ENCODE assay signal across 1 cellular context in the genomic region with DNA sequence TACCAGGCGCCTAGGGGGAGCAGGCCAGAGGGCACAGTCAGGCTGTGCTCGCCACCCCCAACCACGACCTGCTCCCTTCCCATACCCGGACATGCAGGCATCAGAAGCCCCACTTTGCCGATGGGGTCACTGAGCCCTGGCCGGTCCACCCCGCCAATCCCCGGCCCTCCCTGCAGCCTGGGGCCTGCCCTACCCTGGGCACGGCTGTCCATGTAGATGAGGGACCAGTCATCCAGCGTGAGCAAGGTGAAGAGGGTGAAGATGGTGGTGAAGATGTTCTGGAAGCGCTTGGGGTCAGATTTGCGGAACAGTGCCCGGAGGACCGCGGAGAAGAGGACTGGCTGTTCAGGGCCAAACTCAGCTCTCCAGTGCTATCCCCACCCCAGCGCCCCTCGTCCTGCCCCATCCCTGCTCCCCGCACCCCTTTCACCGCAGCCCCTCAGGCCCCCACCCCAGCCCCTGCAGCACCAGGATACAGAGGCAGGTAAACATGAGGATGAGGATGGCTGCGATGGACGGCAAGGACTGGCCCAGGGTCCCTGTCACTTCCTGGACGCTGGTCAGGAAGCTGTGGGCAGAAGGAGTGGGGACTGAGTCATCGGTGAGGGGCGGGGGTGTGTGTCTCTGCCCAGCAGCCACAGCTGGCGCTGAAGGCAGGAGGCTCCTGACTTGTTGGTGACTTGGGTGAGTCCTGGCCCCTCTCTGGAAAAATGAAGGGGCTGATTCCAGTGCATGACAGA.
TF ChIP-seq lines count a peak whose summit lies in the region.

No MANE protein-coding gene starts in this region.

TF ChIP-seq in HepG2, 621 proteins besides CTCF, POLR2A, EP300 and RAD21:
- no peak for TF ChIP-seq ZNF761 (CRISPR knock-in tag; conservative IDR thresholded peaks at IDR 0.05)
- no peak for TF ChIP-seq HNRNPUL1 (IDR thresholded peaks at IDR 0.05; ENCODE audit: low read depth, low read length)
- TF ChIP-seq, protein P1, sequence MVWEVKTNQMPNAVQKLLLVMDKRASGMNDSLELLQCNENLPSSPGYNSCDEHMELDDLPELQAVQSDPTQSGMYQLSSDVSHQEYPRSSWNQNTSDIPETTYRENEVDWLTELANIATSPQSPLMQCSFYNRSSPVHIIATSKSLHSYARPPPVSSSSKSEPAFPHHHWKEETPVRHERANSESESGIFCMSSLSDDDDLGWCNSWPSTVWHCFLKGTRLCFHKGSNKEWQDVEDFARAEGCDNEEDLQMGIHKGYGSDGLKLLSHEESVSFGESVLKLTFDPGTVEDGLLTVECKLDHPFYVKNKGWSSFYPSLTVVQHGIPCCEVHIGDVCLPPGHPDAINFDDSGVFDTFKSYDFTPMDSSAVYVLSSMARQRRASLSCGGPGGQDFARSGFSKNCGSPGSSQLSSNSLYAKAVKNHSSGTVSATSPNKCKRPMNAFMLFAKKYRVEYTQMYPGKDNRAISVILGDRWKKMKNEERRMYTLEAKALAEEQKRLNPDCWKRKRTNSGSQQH (CRISPR knock-in tag; IDR thresholded peaks at IDR 0.05; ENCODE audit: low read depth): no peak
- TF ChIP-seq, protein P2, sequence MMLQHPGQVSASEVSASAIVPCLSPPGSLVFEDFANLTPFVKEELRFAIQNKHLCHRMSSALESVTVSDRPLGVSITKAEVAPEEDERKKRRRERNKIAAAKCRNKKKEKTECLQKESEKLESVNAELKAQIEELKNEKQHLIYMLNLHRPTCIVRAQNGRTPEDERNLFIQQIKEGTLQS (CRISPR knock-in tag; IDR thresholded peaks at IDR 0.05): peak; percentile 70
- peak; percentile 22; the same call in 1 of the 2 replicates for TF ChIP-seq GABPA (IDR thresholded peaks at IDR 0.05; ENCODE audit: low read depth, low read length)
- peak; percentile 37 for TF ChIP-seq GABPA (CRISPR knock-in tag; IDR thresholded peaks at IDR 0.05; ENCODE audit: low read depth)
- TF ChIP-seq SALL1 (CRISPR knock-in tag; IDR thresholded peaks at IDR 0.05): 0 out of 2 replicates have a peak, but pooled peaks have one; percentile 21
- TF ChIP-seq, protein P3, sequence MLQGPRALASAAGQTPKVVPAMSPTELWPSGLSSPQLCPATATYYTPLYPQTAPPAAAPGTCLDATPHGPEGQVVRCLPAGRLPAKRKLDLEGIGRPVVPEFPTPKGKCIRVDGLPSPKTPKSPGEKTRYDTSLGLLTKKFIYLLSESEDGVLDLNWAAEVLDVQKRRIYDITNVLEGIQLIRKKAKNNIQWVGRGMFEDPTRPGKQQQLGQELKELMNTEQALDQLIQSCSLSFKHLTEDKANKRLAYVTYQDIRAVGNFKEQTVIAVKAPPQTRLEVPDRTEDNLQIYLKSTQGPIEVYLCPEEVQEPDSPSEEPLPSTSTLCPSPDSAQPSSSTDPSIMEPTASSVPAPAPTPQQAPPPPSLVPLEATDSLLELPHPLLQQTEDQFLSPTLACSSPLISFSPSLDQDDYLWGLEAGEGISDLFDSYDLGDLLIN (CRISPR knock-in tag; IDR thresholded peaks at IDR 0.05; ENCODE audit: borderline replicate concordance): no peak
- TF ChIP-seq ZNF460 (CRISPR knock-in tag; IDR thresholded peaks at IDR 0.05; ENCODE audit: borderline replicate concordance): no peak
- no peak for TF ChIP-seq PLRG1 (conservative IDR thresholded peaks at IDR 0.05)
- TF ChIP-seq ZNF619 (CRISPR knock-in tag; IDR thresholded peaks at IDR 0.05): no peak
- TF ChIP-seq ZSCAN21 (CRISPR knock-in tag; IDR thresholded peaks at IDR 0.05; ENCODE audit: borderline replicate concordance): 0 out of 2 replicates have a peak, but pooled peaks have one; percentile 24
- 0 out of 2 replicates have a peak, but pooled peaks have one; percentile 43 for TF ChIP-seq ELF1 (CRISPR knock-in tag; IDR thresholded peaks at IDR 0.05)
- no peak for TF ChIP-seq ATAD3A (CRISPR knock-in tag; IDR thresholded peaks at IDR 0.05)
- TF ChIP-seq ZNF788 (CRISPR knock-in tag; IDR thresholded peaks at IDR 0.05; ENCODE audit: borderline replicate concordance): no peak
- no peak for TF ChIP-seq MED13 (CRISPR knock-in tag; IDR thresholded peaks at IDR 0.05)
- TF ChIP-seq, protein P4, sequence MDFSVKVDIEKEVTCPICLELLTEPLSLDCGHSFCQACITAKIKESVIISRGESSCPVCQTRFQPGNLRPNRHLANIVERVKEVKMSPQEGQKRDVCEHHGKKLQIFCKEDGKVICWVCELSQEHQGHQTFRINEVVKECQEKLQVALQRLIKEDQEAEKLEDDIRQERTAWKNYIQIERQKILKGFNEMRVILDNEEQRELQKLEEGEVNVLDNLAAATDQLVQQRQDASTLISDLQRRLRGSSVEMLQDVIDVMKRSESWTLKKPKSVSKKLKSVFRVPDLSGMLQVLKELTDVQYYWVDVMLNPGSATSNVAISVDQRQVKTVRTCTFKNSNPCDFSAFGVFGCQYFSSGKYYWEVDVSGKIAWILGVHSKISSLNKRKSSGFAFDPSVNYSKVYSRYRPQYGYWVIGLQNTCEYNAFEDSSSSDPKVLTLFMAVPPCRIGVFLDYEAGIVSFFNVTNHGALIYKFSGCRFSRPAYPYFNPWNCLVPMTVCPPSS (IDR thresholded peaks at IDR 0.05): no peak
- TF ChIP-seq JUN (CRISPR knock-in tag; IDR thresholded peaks at IDR 0.05): peak; percentile 40; the same call in 1 of the 2 replicates
- TF ChIP-seq, protein P5, sequence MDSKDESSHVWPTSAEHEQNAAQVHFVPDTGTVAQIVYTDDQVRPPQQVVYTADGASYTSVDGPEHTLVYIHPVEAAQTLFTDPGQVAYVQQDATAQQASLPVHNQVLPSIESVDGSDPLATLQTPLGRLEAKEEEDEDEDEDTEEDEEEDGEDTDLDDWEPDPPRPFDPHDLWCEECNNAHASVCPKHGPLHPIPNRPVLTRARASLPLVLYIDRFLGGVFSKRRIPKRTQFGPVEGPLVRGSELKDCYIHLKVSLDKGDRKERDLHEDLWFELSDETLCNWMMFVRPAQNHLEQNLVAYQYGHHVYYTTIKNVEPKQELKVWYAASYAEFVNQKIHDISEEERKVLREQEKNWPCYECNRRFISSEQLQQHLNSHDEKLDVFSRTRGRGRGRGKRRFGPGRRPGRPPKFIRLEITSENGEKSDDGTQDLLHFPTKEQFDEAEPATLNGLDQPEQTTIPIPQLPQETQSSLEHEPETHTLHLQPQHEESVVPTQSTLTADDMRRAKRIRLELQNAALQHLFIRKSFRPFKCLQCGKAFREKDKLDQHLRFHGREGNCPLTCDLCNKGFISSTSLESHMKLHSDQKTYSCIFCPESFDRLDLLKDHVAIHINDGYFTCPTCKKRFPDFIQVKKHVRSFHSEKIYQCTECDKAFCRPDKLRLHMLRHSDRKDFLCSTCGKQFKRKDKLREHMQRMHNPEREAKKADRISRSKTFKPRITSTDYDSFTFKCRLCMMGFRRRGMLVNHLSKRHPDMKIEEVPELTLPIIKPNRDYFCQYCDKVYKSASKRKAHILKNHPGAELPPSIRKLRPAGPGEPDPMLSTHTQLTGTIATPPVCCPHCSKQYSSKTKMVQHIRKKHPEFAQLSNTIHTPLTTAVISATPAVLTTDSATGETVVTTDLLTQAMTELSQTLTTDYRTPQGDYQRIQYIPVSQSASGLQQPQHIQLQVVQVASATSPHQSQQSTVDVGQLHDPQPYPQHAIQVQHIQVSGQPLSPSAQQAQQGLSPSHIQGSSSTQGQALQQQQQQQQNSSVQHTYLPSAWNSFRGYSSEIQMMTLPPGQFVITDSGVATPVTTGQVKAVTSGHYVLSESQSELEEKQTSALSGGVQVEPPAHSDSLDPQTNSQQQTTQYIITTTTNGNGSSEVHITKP (CRISPR knock-in tag; IDR thresholded peaks at IDR 0.05; ENCODE audit: low read depth): peak; percentile 42; the same call in 1 of the 2 replicates
- no peak for TF ChIP-seq PHF21A (CRISPR knock-in tag; IDR thresholded peaks at IDR 0.05)
- TF ChIP-seq SAP130 (CRISPR knock-in tag; IDR thresholded peaks at IDR 0.05; ENCODE audit: low read depth): peak; percentile 58
- no peak for TF ChIP-seq MYNN (CRISPR knock-in tag; IDR thresholded peaks at IDR 0.05; ENCODE audit: low read depth)
- TF ChIP-seq, protein P6, sequence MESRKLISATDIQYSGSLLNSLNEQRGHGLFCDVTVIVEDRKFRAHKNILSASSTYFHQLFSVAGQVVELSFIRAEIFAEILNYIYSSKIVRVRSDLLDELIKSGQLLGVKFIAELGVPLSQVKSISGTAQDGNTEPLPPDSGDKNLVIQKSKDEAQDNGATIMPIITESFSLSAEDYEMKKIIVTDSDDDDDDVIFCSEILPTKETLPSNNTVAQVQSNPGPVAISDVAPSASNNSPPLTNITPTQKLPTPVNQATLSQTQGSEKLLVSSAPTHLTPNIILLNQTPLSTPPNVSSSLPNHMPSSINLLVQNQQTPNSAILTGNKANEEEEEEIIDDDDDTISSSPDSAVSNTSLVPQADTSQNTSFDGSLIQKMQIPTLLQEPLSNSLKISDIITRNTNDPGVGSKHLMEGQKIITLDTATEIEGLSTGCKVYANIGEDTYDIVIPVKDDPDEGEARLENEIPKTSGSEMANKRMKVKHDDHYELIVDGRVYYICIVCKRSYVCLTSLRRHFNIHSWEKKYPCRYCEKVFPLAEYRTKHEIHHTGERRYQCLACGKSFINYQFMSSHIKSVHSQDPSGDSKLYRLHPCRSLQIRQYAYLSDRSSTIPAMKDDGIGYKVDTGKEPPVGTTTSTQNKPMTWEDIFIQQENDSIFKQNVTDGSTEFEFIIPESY (CRISPR knock-in tag; IDR thresholded peaks at IDR 0.05): peak; percentile 57; the same call in 1 of the 2 replicates
- peak; percentile 92 for TF ChIP-seq FOSL2 (CRISPR knock-in tag; IDR thresholded peaks at IDR 0.05)
- no peak for TF ChIP-seq SP1 (IDR thresholded peaks at IDR 0.05)
- TF ChIP-seq SP1 (CRISPR knock-in tag; IDR thresholded peaks at IDR 0.05): no peak
- TF ChIP-seq ELF3 (CRISPR knock-in tag; IDR thresholded peaks at IDR 0.05): peak; percentile 63; the same call in 1 of the 2 replicates
- TF ChIP-seq, protein P7, sequence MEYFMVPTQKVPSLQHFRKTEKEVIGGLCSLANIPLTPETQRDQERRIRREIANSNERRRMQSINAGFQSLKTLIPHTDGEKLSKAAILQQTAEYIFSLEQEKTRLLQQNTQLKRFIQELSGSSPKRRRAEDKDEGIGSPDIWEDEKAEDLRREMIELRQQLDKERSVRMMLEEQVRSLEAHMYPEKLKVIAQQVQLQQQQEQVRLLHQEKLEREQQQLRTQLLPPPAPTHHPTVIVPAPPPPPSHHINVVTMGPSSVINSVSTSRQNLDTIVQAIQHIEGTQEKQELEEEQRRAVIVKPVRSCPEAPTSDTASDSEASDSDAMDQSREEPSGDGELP (IDR thresholded peaks at IDR 0.05; ENCODE audit: borderline replicate concordance, low read depth): peak; percentile 22; the same call in 1 of the 2 replicates
- peak; percentile 27; the same call in 1 of the 2 replicates for TF ChIP-seq ETV5 (CRISPR knock-in tag; IDR thresholded peaks at IDR 0.05; ENCODE audit: borderline replicate concordance)
- TF ChIP-seq ATM (IDR thresholded peaks at IDR 0.05; ENCODE audit: borderline replicate concordance): no peak
- TF ChIP-seq, protein P8, sequence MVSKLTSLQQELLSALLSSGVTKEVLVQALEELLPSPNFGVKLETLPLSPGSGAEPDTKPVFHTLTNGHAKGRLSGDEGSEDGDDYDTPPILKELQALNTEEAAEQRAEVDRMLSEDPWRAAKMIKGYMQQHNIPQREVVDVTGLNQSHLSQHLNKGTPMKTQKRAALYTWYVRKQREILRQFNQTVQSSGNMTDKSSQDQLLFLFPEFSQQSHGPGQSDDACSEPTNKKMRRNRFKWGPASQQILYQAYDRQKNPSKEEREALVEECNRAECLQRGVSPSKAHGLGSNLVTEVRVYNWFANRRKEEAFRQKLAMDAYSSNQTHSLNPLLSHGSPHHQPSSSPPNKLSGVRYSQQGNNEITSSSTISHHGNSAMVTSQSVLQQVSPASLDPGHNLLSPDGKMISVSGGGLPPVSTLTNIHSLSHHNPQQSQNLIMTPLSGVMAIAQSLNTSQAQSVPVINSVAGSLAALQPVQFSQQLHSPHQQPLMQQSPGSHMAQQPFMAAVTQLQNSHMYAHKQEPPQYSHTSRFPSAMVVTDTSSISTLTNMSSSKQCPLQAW (CRISPR knock-in tag; IDR thresholded peaks at IDR 0.05): no peak
- TF ChIP-seq, protein P9, sequence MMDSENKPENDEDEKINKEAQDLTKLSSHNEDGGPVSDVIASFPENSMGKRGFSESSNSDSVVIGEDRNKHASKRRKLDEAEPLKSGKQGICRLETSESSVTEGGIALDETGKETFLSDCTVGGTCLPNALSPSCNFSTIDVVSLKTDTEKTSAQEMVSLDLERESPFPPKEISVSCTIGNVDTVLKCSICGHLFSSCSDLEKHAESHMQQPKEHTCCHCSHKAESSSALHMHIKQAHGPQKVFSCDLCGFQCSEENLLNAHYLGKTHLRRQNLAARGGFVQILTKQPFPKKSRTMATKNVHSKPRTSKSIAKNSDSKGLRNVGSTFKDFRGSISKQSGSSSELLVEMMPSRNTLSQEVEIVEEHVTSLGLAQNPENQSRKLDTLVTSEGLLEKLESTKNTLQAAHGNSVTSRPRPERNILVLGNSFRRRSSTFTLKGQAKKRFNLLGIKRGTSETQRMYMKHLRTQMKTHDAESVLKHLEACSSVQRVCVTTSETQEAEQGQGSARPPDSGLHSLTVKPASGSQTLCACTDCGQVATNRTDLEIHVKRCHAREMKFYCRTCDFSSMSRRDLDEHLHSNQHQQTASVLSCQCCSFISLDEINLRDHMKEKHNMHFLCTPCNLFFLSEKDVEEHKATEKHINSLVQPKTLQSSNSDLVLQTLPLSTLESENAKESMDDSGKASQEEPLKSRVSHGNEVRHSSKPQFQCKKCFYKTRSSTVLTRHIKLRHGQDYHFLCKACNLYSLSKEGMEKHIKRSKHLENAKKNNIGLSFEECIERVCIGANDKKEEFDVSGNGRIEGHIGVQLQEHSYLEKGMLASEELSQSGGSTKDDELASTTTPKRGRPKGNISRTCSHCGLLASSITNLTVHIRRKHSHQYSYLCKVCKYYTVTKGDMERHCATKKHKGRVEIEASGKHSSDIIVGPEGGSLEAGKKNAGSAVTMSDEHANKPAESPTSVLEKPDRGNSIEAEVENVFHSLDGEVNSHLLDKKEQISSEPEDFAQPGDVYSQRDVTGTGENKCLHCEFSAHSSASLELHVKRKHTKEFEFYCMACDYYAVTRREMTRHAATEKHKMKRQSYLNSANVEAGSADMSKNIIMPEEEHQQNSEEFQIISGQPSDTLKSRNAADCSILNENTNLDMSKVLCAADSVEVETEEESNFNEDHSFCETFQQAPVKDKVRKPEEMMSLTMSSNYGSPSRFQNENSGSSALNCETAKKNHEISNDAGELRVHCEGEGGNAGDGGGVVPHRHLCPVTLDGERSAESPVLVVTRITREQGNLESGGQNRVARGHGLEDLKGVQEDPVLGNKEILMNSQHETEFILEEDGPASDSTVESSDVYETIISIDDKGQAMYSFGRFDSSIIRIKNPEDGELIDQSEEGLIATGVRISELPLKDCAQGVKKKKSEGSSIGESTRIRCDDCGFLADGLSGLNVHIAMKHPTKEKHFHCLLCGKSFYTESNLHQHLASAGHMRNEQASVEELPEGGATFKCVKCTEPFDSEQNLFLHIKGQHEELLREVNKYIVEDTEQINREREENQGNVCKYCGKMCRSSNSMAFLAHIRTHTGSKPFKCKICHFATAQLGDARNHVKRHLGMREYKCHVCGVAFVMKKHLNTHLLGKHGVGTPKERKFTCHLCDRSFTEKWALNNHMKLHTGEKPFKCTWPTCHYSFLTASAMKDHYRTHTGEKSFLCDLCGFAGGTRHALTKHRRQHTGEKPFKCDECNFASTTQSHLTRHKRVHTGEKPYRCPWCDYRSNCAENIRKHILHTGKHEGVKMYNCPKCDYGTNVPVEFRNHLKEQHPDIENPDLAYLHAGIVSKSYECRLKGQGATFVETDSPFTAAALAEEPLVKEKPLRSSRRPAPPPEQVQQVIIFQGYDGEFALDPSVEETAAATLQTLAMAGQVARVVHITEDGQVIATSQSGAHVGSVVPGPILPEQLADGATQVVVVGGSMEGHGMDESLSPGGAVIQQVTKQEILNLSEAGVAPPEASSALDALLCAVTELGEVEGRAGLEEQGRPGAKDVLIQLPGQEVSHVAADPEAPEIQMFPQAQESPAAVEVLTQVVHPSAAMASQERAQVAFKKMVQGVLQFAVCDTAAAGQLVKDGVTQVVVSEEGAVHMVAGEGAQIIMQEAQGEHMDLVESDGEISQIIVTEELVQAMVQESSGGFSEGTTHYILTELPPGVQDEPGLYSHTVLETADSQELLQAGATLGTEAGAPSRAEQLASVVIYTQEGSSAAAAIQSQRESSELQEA (CRISPR knock-in tag; IDR thresholded peaks at IDR 0.05; ENCODE audit: not compliant biosample characterization): no peak
